Comparison of ENCODE assay signal across 8 cellular contexts in the genomic region with DNA sequence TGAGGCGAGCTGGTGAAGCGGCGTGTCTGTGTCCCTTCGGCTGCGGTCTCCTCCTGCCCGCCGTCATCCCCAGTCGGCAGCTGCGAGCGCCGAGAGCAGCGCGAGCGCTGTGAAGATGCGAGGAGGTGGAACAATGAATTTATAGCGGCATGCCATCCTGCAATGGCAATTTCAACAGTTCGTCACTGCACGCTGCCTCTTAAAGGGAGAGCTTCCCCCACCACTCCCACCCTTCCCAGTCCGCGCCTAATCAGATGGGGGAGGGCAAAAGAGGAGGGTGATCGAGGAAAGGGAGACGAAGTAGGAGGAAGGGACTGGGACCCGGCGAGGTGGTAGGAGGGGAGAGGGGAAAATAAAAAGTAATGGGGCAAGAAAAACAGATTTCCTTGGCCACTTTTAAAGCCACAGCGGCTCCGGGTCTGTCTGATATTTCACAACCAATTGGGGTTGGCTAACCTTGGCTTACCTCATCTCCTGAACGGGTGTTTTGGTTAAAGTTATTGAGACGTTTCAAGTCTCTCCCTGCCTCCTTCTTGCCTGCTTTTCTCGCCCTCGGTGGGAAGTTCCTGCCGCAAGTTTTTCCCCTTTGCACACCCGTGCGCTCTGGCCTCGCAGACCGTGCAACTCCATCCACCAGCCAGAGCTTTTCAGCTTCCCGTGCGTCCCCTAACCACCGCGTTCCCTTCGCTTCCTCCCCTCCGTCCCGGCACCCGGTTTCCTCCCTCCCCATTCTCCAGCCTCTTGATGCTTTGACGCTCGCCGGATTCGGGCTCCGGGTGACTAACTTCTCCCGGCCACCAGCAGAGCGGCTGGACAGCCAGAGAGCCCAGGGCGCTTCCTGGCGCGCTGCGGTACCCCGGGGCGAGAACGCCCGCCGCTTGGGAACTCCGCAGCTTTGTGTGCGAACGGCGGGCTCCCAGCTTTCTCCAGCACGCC. TPM values are rescaled to one million over a fixed set of nuclear protein-coding genes. Genes with fewer than 3 reads are reported as not detected.
DNase-seq lines count a peak whose midpoint lies in the region; ATAC-seq and TF ChIP-seq lines count a peak whose summit lies in the region.

A gene (minus strand): TSS at position 111 of the 936 bp plus-strand sequence. CDS start 697 bp downstream, outside the sequence.

- no peaks in the 10 kb centered on the region for H3F3A ChIP-seq in GM23338 (replicated peaks; ENCODE audit: low read depth)
- H3F3A ChIP-seq in neural progenitor cell (ENCODE audit: low read depth), result no peaks in the 10 kb centered on the region

- H3K9ac ChIP-seq in neural progenitor cell, result no peak within 1 kb of the TSS

- no TSS peak for BruUV-seq in OCI-LY7 (replicated peaks; lab: Mats Ljungman, UMichigan)

- ATAC-seq in GM23338, result peak; percentile 21
- no peak for ATAC-seq in CD4-positive, alpha-beta T cell (ENCODE audit: poor library complexity)

- H3K27me3 Mint-ChIP-seq in GM23338 (ENCODE audit: insufficient read depth, low read depth, poor library complexity) (peaks cover 44% of the 10 kb centered on the region), neural progenitor cell (ENCODE audit: insufficient read depth, low read depth) (peaks cover 29% of the 10 kb centered on the region)
- peaks cover 61% of the 10 kb centered on the region for H3K27me3 Mint-ChIP-seq in CD4-positive, alpha-beta T cell

- H3K4me1 Mint-ChIP-seq in GM23338 (peaks cover 14% of the 10 kb centered on the region), neural progenitor cell (no peaks in the 10 kb centered on the region)
- no peaks in the 10 kb centered on the region for H3K4me1 Mint-ChIP-seq in CD4-positive, alpha-beta T cell (ENCODE audit: low read depth)

- H3K36me3 Mint-ChIP-seq in GM23338 (ENCODE audit: low read depth) (no peaks in the 10 kb centered on the region; the same call in 2 of the 3 replicates), neural progenitor cell (no peaks in the 10 kb centered on the region)
- no peaks in the 10 kb centered on the region for H3K36me3 Mint-ChIP-seq in CD4-positive, alpha-beta T cell (ENCODE audit: low read depth)

- H3K27ac ChIP-seq in GM23338 (ENCODE audit: low read depth), result no peak within 1 kb of the TSS
- peak within 1 kb of the TSS; percentile 52 to 86 (median 68) for H3K27ac ChIP-seq in Peyer's patch
- no peak within 1 kb of the TSS for H3K27ac ChIP-seq in neural progenitor cell
- H3K27ac ChIP-seq in CD4-positive, alpha-beta T cell (ENCODE audit: low read depth, low read length), result no peak within 1 kb of the TSS
- no peak within 1 kb of the TSS for H3K27ac ChIP-seq in OCI-LY7 (ENCODE audit: low read depth, low read length, poor library complexity, severe bottlenecking)

- H3K27ac Mint-ChIP-seq in GM23338, result no peak within 1 kb of the TSS
- no peak within 1 kb of the TSS for H3K27ac Mint-ChIP-seq in neural progenitor cell
- no peak within 1 kb of the TSS for H3K27ac Mint-ChIP-seq in CD4-positive, alpha-beta T cell

- peak within 1 kb of the TSS; percentile 91 for H3K4me3 Mint-ChIP-seq in GM23338
- peak within 1 kb of the TSS; percentile 92 for H3K4me3 Mint-ChIP-seq in neural progenitor cell
- H3K4me3 Mint-ChIP-seq in CD4-positive, alpha-beta T cell, result no peak within 1 kb of the TSS

- H3K4me1 ChIP-seq in GM23338 (ENCODE audit: insufficient read depth) (peaks cover 6% of the 10 kb centered on the region), Peyer's patch (no peaks in the 10 kb centered on the region), neural progenitor cell (no peaks in the 10 kb centered on the region), OCI-LY7 (ENCODE audit: insufficient read depth, low read length, poor library complexity, severe bottlenecking) (no peaks in the 10 kb centered on the region)

- no peaks in the 10 kb centered on the region; the same call in 2 of the 3 replicates for H3K9me3 Mint-ChIP-seq in GM23338
- no peaks in the 10 kb centered on the region for H3K9me3 Mint-ChIP-seq in neural progenitor cell
- no peaks in the 10 kb centered on the region for H3K9me3 Mint-ChIP-seq in CD4-positive, alpha-beta T cell

- DNase-seq in GM23338 (ENCODE audit: low spot score), result peak; percentile 74
- peak in 2 of 3 donors; percentile 49 to 51 for DNase-seq in Peyer's patch
- peak; percentile 90 for DNase-seq in fibroblast of gingiva (ENCODE audit: low read depth)
- peak; percentile 68 for DNase-seq in neural progenitor cell (ENCODE audit: low spot score)
- DNase-seq in CD4-positive, alpha-beta T cell, result no peak
- no peak for DNase-seq in OCI-LY7 (ENCODE audit: low spot score)
- no peak for DNase-seq in activated CD8-positive, alpha-beta memory T cell treated with anti-CD3 and anti-CD28 coated beads, Interleukin-2, amount 50 U/mL, for 4 hours
- no peak for DNase-seq in GOT3 (lab: John Stamatoyannopoulos, UW)

- intact Hi-C loops in CD4-positive, alpha-beta T cell (cut with DNase I, micrococcal nuclease), result no loop called here
- intact Hi-C loops in OCI-LY7 (cut with micrococcal nuclease; ENCODE audit: unreplicated experiment), result no loop called here

- H3K9me2 ChIP-seq in GM23338 (ENCODE audit: insufficient read depth) (no peaks in the 10 kb centered on the region), OCI-LY7 (ENCODE audit: insufficient read depth, low read length) (no peaks in the 10 kb centered on the region)

- peak; percentile 17 to 21 for TF ChIP-seq POLR2A in Peyer's patch (IDR thresholded peaks at IDR 0.05)

- H3K27me3 ChIP-seq in GM23338 (ENCODE audit: insufficient read depth), result peaks cover 65% of the 10 kb centered on the region
- no peaks in the 10 kb centered on the region for H3K27me3 ChIP-seq in Peyer's patch
- peaks cover 62% of the 10 kb centered on the region for H3K27me3 ChIP-seq in neural progenitor cell
- H3K27me3 ChIP-seq in CD4-positive, alpha-beta T cell (ENCODE audit: control insufficient read depth, insufficient read depth, low read length), result peaks cover 39% of the 10 kb centered on the region

- CTCF ChIA-PET in CD4-positive, alpha-beta T cell (lab: Charles Lee), result no interaction called here
- CTCF ChIA-PET in OCI-LY7 (lab: Charles Lee; ENCODE audit: unreplicated experiment), result no interaction called here

- H3K36me3 ChIP-seq in GM23338 (ENCODE audit: insufficient read depth), result no peaks in the 10 kb centered on the region
- no peaks in the 10 kb centered on the region for H3K36me3 ChIP-seq in Peyer's patch
- H3K36me3 ChIP-seq in neural progenitor cell, result no peaks in the 10 kb centered on the region
- H3K36me3 ChIP-seq in OCI-LY7 (ENCODE audit: insufficient read depth, low read length), result no peaks in the 10 kb centered on the region

- H4K20me1 ChIP-seq in GM23338 (replicated peaks; ENCODE audit: insufficient read depth) (no peaks in the 10 kb centered on the region), neural progenitor cell (ENCODE audit: low read depth) (no peaks in the 10 kb centered on the region), OCI-LY7 (ENCODE audit: insufficient read depth, low read length) (no peaks in the 10 kb centered on the region)

- H3K9me3 ChIP-seq in Peyer's patch (no peaks in the 10 kb centered on the region), neural progenitor cell (ENCODE audit: low read depth) (no peaks in the 10 kb centered on the region), OCI-LY7 (ENCODE audit: low read length) (no peaks in the 10 kb centered on the region)
- no peaks in the 10 kb centered on the region for H3K9me3 ChIP-seq in CD4-positive, alpha-beta T cell (ENCODE audit: control insufficient read depth, low read length)

- H3K79me2 ChIP-seq in GM23338 (replicated peaks; ENCODE audit: insufficient read depth) (no peaks in the 10 kb centered on the region), neural progenitor cell (ENCODE audit: low read depth) (no peaks in the 10 kb centered on the region), OCI-LY7 (ENCODE audit: insufficient read depth, low read depth, low read length) (no peaks in the 10 kb centered on the region)

- H3K4me3 ChIP-seq in GM23338 (peak within 1 kb of the TSS; percentile 72), Peyer's patch (peak within 1 kb of the TSS; percentile 25 to 61 (median 40)), neural progenitor cell (peak within 1 kb of the TSS; percentile 53), OCI-LY7 (ENCODE audit: low read depth, low read length, poor library complexity, severe bottlenecking) (no peak within 1 kb of the TSS)

- POLR2A ChIA-PET in CD4-positive, alpha-beta T cell (lab: Charles Lee), result no interaction called here
- POLR2A ChIA-PET in OCI-LY7 (lab: Charles Lee), result no interaction called here

- TF ChIP-seq CTCF in GM23338 (conservative IDR thresholded peaks at IDR 0.05; ENCODE audit: low read depth in 2 of 2) (no peak), Peyer's patch (IDR thresholded peaks at IDR 0.05) (no peak), neural progenitor cell (IDR thresholded peaks at IDR 0.05) (no peak), OCI-LY7 (conservative IDR thresholded peaks at IDR 0.05; ENCODE audit: low read length) (no peak)
- TF ChIP-seq CTCF in CD4-positive, alpha-beta T cell (IDR thresholded peaks at IDR 0.05), result no peak

- H3K4me2 ChIP-seq in GM23338 (peak within 1 kb of the TSS; percentile 95), neural progenitor cell (peak within 1 kb of the TSS; percentile 88), OCI-LY7 (ENCODE audit: low read length) (no peak within 1 kb of the TSS)

- H2AFZ ChIP-seq in GM23338 (peak within 1 kb of the TSS; percentile 93), neural progenitor cell (replicated peaks) (peak within 1 kb of the TSS; percentile 71), OCI-LY7 (ENCODE audit: low read length) (no peak within 1 kb of the TSS)

TF ChIP-seq in GM23338, 12 proteins besides CTCF, POLR2A, EP300 and RAD21 (continues in another document):
- TF ChIP-seq ZNF331 (CRISPR knock-in tag; IDR thresholded peaks at IDR 0.05; ENCODE audit: low read depth), result no peak
- no peak for TF ChIP-seq ZNF114 (CRISPR knock-in tag; IDR thresholded peaks at IDR 0.05)
- TF ChIP-seq NANOG (IDR thresholded peaks at IDR 0.05; ENCODE audit: borderline replicate concordance), result no peak
- TF ChIP-seq JUNB (IDR thresholded peaks at IDR 0.05; ENCODE audit: unreplicated experiment), result no peak

RNA-seq across cellular contexts. Expression of the gene that starts here (rescaled TPM):
- 0.21 and 0.47 TPM in 2 replicates for total RNA-seq in GM23338 (2014; rRNA removed; shearing (Covaris generic))
- 0.16 and 0.32 TPM in 2 replicates for polyA plus RNA-seq in GM23338 (2016; fragmentation: Nextera tagmentation; extraction: Ambion mirVana)
- total RNA-seq in Peyer's patch, result 10 to 100 TPM in 3 of 4 donors, 1 to 10 TPM in 1; 4.4 to 19.0 (median 14.0) TPM
- under 0.01 TPM in 1 of 2 replicates, not detected in the other for total RNA-seq in neural progenitor cell (ENCODE audit: low replicate concordance)
- not detected for total RNA-seq in CD4-positive, alpha-beta T cell
- not detected in 2 replicates for total RNA-seq in OCI-LY7 (2014; rRNA removed; shearing (Covaris generic))
- not detected in 2 replicates for total RNA-seq in OCI-LY7 (2022)

Comparison
In these comparisons a context has a peak if more than half of its experiments do, and no peak if none do; other contexts are left out.
1. Peak in DNase-seq, ATAC-seq, H3K4me3 ChIP-seq and H3K4me2 ChIP-seq in GM23338; RNA of the gene not detected or under 1 TPM.
2. Peak in DNase-seq, H3K4me3 ChIP-seq and H3K4me2 ChIP-seq in neural progenitor cell; RNA of the gene not detected or under 1 TPM.
3. DNase-seq: peak in Peyer's patch (2 of 3) and fibroblast of gingiva (single experiment); none in CD4-positive, alpha-beta T cell (0 of 10), OCI-LY7 (single experiment), activated CD8-positive, alpha-beta memory T cell treated with anti-CD3 and anti-CD28 coated beads, Interleukin-2, amount 50 U/mL, for 4 hours (single experiment) and GOT3 (single experiment).
4. H3K27ac ChIP-seq: peak in Peyer's patch (4 of 4); none in GM23338 (single experiment), neural progenitor cell (single experiment), CD4-positive, alpha-beta T cell (single experiment) and OCI-LY7 (single experiment).